20 cellular contexts compared by ENCODE assay signal in the genomic region with DNA sequence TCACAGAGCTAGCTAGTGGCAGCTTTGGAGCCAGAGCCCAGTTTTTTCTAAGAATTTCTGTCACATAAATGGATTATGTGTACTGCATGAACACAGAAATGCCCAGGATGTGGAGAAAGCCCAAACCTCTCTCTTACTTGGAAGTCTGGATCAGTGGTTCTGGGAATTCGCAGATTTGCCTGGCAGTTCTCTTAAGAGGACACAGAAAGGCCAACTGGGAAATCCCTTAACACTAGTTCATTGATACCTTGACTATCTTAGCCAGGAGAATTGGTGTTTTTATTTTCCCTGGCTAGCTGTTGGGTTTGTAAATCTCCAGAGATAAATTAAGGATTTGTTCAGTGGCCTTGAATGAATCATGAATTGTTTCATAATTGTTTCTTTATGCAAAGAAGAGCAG.
"Had no signal": no experiment of that assay in that cellular context is flagged by ENCODE, and none has a peak within 500 bp of the region (broad histone marks: within the 10 kb centered on the region; RNA-seq: fewer than 3 reads in every experiment).

No MANE protein-coding gene starts in this region.

- ATAC-seq: effector memory CD8-positive, alpha-beta T cell; esophagus mucosa; gastrocnemius medialis; heart right ventricle; left colon; left lobe of liver; lower lobe of right lung; mucosa of descending colon had no signal

- DNase-seq: colonic mucosa; cortex of kidney; effector CD8-positive, alpha-beta T cell; effector memory CD8-positive, alpha-beta T cell; endodermal cell; erythroblast; esophagus squamous epithelium; foreskin fibroblast; foreskin melanocyte; gastrocnemius medialis; glutamatergic neuron; heart right ventricle; hippocampal formation; left colon; left ventricle myocardium inferior; lower lobe of right lung; mesenchymal stem cell; mucosa of descending colon had no signal
